30 cellular contexts compared by ENCODE assay signal in genomic region chr3:35529337-35529736, GRCh38.
"Had no signal": no experiment of that assay in that cellular context is flagged by ENCODE, and none has a peak within 500 bp of the region (broad histone marks: within the 10 kb centered on the region; RNA-seq: fewer than 3 reads in every experiment).

No MANE protein-coding gene starts in this region.

- H2AFZ ChIP-seq: parathyroid adenoma had no signal

- H3K9me3 ChIP-seq: gastroesophageal sphincter, heart left ventricle, neutrophil, suprapubic skin, transverse colon, upper lobe of right lung, uterus had no signal

- DNase-seq: cerebellar nuclear complex; cortex of kidney; dorsolateral prefrontal cortex; effector CD4-positive, alpha-beta T cell; foreskin fibroblast; heart left ventricle; hippocampal formation; mesendoderm; midbrain; naive thymus-derived CD8-positive, alpha-beta T cell; stimulated activated CD4-positive, alpha-beta T cell treated with anti-CD3 and anti-CD28 coated beads, Interleukin-12 subunit alpha, Interleukin-12 subunit beta, amount 100 ng/mL, for 4 hours; stimulated activated CD4-positive, alpha-beta T cell treated with anti-CD3 and anti-CD28 coated beads, Interleukin-1b, Interleukin-23, amount 100 ng/mL, for 48 hours; stimulated activated CD4-positive, alpha-beta T cell treated with anti-CD3 and anti-CD28 coated beads, Interleukin-4, amount 100 ng/mL, for 1 hour; stimulated activated CD8-positive, alpha-beta memory T cell treated with anti-CD3 and anti-CD28 coated beads, Interleukin-4, amount 100 ng/mL, for 48 hours; stimulated activated naive CD4-positive, alpha-beta T cell; stimulated activated naive CD8-positive, alpha-beta T cell treated with anti-CD3 and anti-CD28 coated beads, Interleukin-15, amount 100 ng/mL, for 72 hours; transverse colon; upper lobe of right lung; uterus had no signal

- H3K36me3 ChIP-seq: gastroesophageal sphincter, heart left ventricle, neutrophil, suprapubic skin, transverse colon, upper lobe of right lung, uterus had no signal

- H3K27ac ChIP-seq: dorsolateral prefrontal cortex, epithelial cell of prostate, gastroesophageal sphincter, heart left ventricle, neutrophil, parathyroid adenoma, suprapubic skin, transverse colon, upper lobe of right lung, uterus had no signal

- H3K4me3 ChIP-seq: dorsolateral prefrontal cortex, gastroesophageal sphincter, heart left ventricle, smooth muscle cell, suprapubic skin, transverse colon, upper lobe of right lung, uterus had no signal

- H3K36me3 Mint-ChIP-seq: naive thymus-derived CD8-positive, alpha-beta T cell had no signal

- FAIRE-seq: islet of Langerhans had no signal

- H3K9ac ChIP-seq: parathyroid adenoma had no signal

- H3K4me2 ChIP-seq: smooth muscle cell had no signal

- H3K27me3 Mint-ChIP-seq: naive thymus-derived CD8-positive, alpha-beta T cell; progenitor cell of endocrine pancreas; stimulated activated naive CD8-positive, alpha-beta T cell treated with anti-CD3 and anti-CD28 coated beads, Interleukin-15, amount 100 ng/mL, for 72 hours had no signal

- H3K27ac Mint-ChIP-seq: naive thymus-derived CD8-positive, alpha-beta T cell; stimulated activated naive CD8-positive, alpha-beta T cell treated with anti-CD3 and anti-CD28 coated beads, Interleukin-15, amount 100 ng/mL, for 72 hours had no signal

- H3K4me1 ChIP-seq: gastroesophageal sphincter, heart left ventricle, parathyroid adenoma, suprapubic skin, transverse colon, upper lobe of right lung, uterus had no signal

- H3K4me3 Mint-ChIP-seq: naive thymus-derived CD8-positive, alpha-beta T cell; neural crest cell; stimulated activated naive CD8-positive, alpha-beta T cell treated with anti-CD3 and anti-CD28 coated beads, Interleukin-15, amount 100 ng/mL, for 72 hours had no signal

- H3K9me3 Mint-ChIP-seq: neural crest cell; stimulated activated naive CD8-positive, alpha-beta T cell treated with anti-CD3 and anti-CD28 coated beads, Interleukin-15, amount 100 ng/mL, for 72 hours had no signal

- H3K79me2 ChIP-seq: parathyroid adenoma had no signal

- H3K27me3 ChIP-seq: dorsolateral prefrontal cortex, gastroesophageal sphincter, heart left ventricle, neutrophil, suprapubic skin, transverse colon, upper lobe of right lung had no signal

- H3K4me1 Mint-ChIP-seq: naive thymus-derived CD8-positive, alpha-beta T cell; stimulated activated naive CD8-positive, alpha-beta T cell treated with anti-CD3 and anti-CD28 coated beads, Interleukin-15, amount 100 ng/mL, for 72 hours had no signal

- ATAC-seq: esophagus mucosa; gastroesophageal sphincter; heart left ventricle; naive thymus-derived CD8-positive, alpha-beta T cell; sciatic nerve; stimulated activated naive CD8-positive, alpha-beta T cell treated with anti-CD3 and anti-CD28 coated beads, Interleukin-15, amount 100 ng/mL, for 72 hours; upper lobe of right lung had no signal
